In genomic region chr20:55535366-55535765, GRCh38 we compare ENCODE assay signal across 34 cellular contexts.
"Had no signal": no experiment of that assay in that cellular context is flagged by ENCODE, and none has a peak within 500 bp of the region (broad histone marks: within the 10 kb centered on the region; RNA-seq: fewer than 3 reads in every experiment).

No MANE protein-coding gene starts in this region.

- DNase-seq: Karpas-422, Kasumi-1, MG63, MM.1S, MV-4-11, NCI-H1048, NCI-H1092, NCI-H1092 treated with DMSO at 0.1 percent for 48 hours, NCI-H1105, NCI-H1105 treated with DMSO at 0.1 percent for 48 hours, NCI-H1417, NCI-H1417 treated with DMSO at 0.1 percent for 48 hours, NCI-H1436, NCI-H1436 treated with DMSO at 0.1 percent for 48 hours, NCI-H146, NCI-H1694, NCI-H1694 treated with DMSO at 0.1 percent for 48 hours, NCI-H187, NCI-H187 treated with DMSO at 0.1 percent for 48 hours, NCI-H1930, NCI-H2029, NCI-H2029 treated with DMSO at 0.1 percent for 48 hours, NCI-H2081, NCI-H2081 treated with DMSO at 0.1 percent for 48 hours, NCI-H2107, NCI-H2171, NCI-H2171 treated with DMSO at 0.1 percent for 48 hours, NCI-H2227 treated with DMSO at 0.1 percent for 48 hours, NCI-H226, NCI-H345, NCI-H446, NCI-H446 treated with DMSO at 0.1 percent for 48 hours, NCI-H510A had no signal

- H3K27me3 ChIP-seq: MG63 had no signal

- H3K27ac ChIP-seq: KMS-11 had no signal

- H3K9me3 ChIP-seq: MG63 had no signal

- H3K9ac ChIP-seq: KMS-11 had no signal

- H3K36me3 ChIP-seq: MG63 had no signal

- H3K4me2 ChIP-seq: KMS-11 had no signal

- H3K4me3 ChIP-seq: MG63 had no signal
